8 cellular contexts compared by ENCODE assay signal in the genomic region with DNA sequence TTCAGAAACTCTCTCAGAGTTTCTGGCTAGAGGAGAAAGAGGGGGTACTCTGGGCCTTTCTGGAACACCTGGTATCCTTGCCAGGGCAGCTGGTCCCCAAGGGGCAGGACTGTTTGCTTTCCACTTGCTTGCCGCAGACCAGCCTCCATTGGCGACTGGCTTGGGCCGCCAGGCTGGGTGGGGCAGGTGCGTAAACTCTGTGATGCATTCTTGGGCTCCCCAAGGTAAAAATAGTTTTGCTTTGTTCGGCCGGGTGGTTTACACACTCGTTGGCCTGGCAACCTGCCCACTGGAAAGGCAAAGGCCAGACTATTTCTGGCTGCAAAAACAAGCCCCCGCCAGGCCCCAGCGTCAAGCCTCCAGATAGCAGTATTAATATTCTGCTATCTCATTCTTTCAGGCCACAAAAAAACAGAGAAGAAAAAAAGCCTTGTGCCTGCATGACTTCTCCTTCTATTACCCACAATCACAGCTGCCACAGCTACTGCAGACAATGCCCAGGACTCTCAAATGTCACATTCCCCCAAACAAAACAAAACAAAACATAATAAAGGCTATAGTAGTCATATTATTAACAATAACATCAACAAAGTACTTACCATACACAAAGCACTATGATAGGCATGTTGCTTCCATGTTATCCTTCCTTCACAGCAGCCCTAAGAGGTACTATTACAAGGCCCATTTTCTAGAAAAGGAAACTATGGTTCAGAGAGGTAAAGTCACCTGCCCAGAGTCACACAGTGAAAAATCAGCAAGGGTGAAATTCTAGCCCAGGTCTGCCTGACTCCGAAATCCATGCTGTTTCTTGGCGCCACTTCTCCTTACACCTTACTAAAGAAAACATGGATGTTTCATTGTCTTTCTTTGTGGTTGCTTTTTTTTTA. TPM values are rescaled to one million over a fixed set of nuclear protein-coding genes. Genes with fewer than 3 reads are reported as not detected.
A peak's percentile ranks its signal among the peaks of the same experiment; 100 is the strongest.
DNase-seq lines count a peak whose midpoint lies in the region; ATAC-seq and TF ChIP-seq lines count a peak whose summit lies in the region.

No MANE protein-coding gene starts in this region.

- intact Hi-C loops in heart right ventricle (cut with DNase I), result no loop called here

- peaks cover 3% of the 10 kb centered on the region for H3K9me3 Mint-ChIP-seq in stimulated activated memory B cell treated with anti-CD40 and anti-IgM and Interleukin-4, amounts not matched to agents 10 μg/mL and 1 μg/mL and 100 μg/mL, for 72 hours

- H3K36me3 Mint-ChIP-seq in stimulated activated memory B cell treated with anti-CD40 and anti-IgM and Interleukin-4, amounts not matched to agents 10 μg/mL and 1 μg/mL and 100 μg/mL, for 72 hours, result no peaks in the 10 kb centered on the region

- 17 to 22% methylated on average over 11 of the region's 11 CpGs for WGBS in heart right ventricle, 2 donors

- POLR2A ChIA-PET in RWPE1 (lab: Yijun Ruan, JAX; ENCODE audit: low non-redundant PET), result no interaction called here

- H3K27me3 ChIP-seq in ACC112 (ENCODE audit: insufficient read depth, low read length) (no peaks in the 10 kb centered on the region), heart right ventricle (no peaks in the 10 kb centered on the region)

- H3K4me1 Mint-ChIP-seq in stimulated activated memory B cell treated with anti-CD40 and anti-IgM and Interleukin-4, amounts not matched to agents 10 μg/mL and 1 μg/mL and 100 μg/mL, for 72 hours, result peaks cover 15% of the 10 kb centered on the region

- H3K4me3 ChIP-seq in ACC112 (ENCODE audit: low read depth, low read length) (no peak overlapping the region), heart right ventricle (peak overlapping the region in 4 of 10 donors; percentile 7 to 23 (median 19))

- CTCF ChIA-PET in RWPE1 (lab: Yijun Ruan, JAX), result no interaction called here

- H2AFZ ChIP-seq in ACC112 (ENCODE audit: low read length, unreplicated experiment), result no peak overlapping the region

- DNase-seq in RWPE1 (ENCODE audit: low spot score) (peak; percentile 67), heart right ventricle (peak; percentile 86 to 95), middle frontal gyrus (ENCODE audit: extremely low spot score, low spot score) (no peak), dedifferentiated amniotic fluid mesenchymal stem cell (ENCODE audit: extremely low spot score) (no peak)

- peaks cover 21% of the 10 kb centered on the region for H3K4me1 ChIP-seq in ACC112 (ENCODE audit: control insufficient read depth, insufficient read depth, low read length, unreplicated experiment)
- H3K4me1 ChIP-seq in heart right ventricle, result peaks cover 8 to 67% (median 36%) of the 10 kb centered on the region in 9 donors

- H3K27ac ChIP-seq in ACC112 (ENCODE audit: low read depth, low read length), result peak overlapping the region; percentile 18; the same call in 1 of the 2 replicates
- peak overlapping the region; percentile 66 for H3K27ac ChIP-seq in RWPE1
- peak overlapping the region; percentile 51 to 93 (median 80) for H3K27ac ChIP-seq in heart right ventricle

- peaks cover 31% of the 10 kb centered on the region for H3K27me3 Mint-ChIP-seq in stimulated activated memory B cell treated with anti-CD40 and anti-IgM and Interleukin-4, amounts not matched to agents 10 μg/mL and 1 μg/mL and 100 μg/mL, for 72 hours

- TF ChIP-seq CTCF in RWPE1 (conservative IDR thresholded peaks at IDR 0.05; ENCODE audit: low read depth) (no peak), heart right ventricle (IDR thresholded peaks at IDR 0.05) (no peak)

- H3K79me2 ChIP-seq in ACC112 (ENCODE audit: control insufficient read depth, insufficient read depth, low read length, unreplicated experiment), result no peaks in the 10 kb centered on the region

- peak overlapping the region; percentile 6 for H3K27ac Mint-ChIP-seq in stimulated activated memory B cell treated with anti-CD40 and anti-IgM and Interleukin-4, amounts not matched to agents 10 μg/mL and 1 μg/mL and 100 μg/mL, for 72 hours

- no peak overlapping the region for H3K4me3 Mint-ChIP-seq in stimulated activated memory B cell treated with anti-CD40 and anti-IgM and Interleukin-4, amounts not matched to agents 10 μg/mL and 1 μg/mL and 100 μg/mL, for 72 hours

- peaks cover 0 to 6% (median 0%) of the 10 kb centered on the region in 11 donors for H3K9me3 ChIP-seq in heart right ventricle

- ATAC-seq in GM19324 (IDR thresholded peaks at IDR 0.05; ENCODE audit: low FRiP score, unreplicated experiment) (peak; percentile 80), HG03175 (IDR thresholded peaks at IDR 0.05; ENCODE audit: unreplicated experiment) (peak; percentile 92), heart right ventricle (peak; percentile 88 to 95 (median 94))
- ATAC-seq in stimulated activated memory B cell treated with anti-CD40 and anti-IgM and Interleukin-4, amounts not matched to agents 10 μg/mL and 1 μg/mL and 100 μg/mL, for 72 hours, result peak; percentile 83

- H3K36me3 ChIP-seq in ACC112 (ENCODE audit: insufficient read depth, low read length) (no peaks in the 10 kb centered on the region), heart right ventricle (no peaks in the 10 kb centered on the region)

RNA-seq across cellular contexts. Expression of gene SSUH2, which starts 14.0 kb away (rescaled TPM):
- 1 to 10 TPM in 9 of 10 donors, under 1 TPM in 1; 0.88 to 4.7 (median 1.7) TPM for total RNA-seq in heart right ventricle
- polyA plus RNA-seq in heart right ventricle, result 1 to 10 TPM in 1 of 2 donors, under 1 TPM in 1; 0.78 to 6.1 TPM

Comparison
In these comparisons a context has a peak if more than half of its experiments do, and no peak if none do; other contexts are left out.
1. H3K27ac ChIP-seq: peak in every context shown above with its lines; median percentile 80 in heart right ventricle; 66 in RWPE1; 18 in ACC112.
2. DNase-seq: peak in RWPE1 (single experiment) and heart right ventricle (2 of 2); none in middle frontal gyrus (single experiment) and dedifferentiated amniotic fluid mesenchymal stem cell (single experiment).
3. Peak in every context shown above with its lines, with median percentiles within 50 percentile points of each other: ATAC-seq.